ENCODE assay signal across 10 cellular contexts in genomic region chr15:26773485-26773877, GRCh38. TPM values are rescaled to one million over a fixed set of nuclear protein-coding genes. Genes with fewer than 3 reads are reported as not detected.
A peak's percentile ranks its signal among the peaks of the same experiment; 100 is the strongest.
DNase-seq lines count a peak whose midpoint lies in the region; ATAC-seq and TF ChIP-seq lines count a peak whose summit lies in the region.
"Had no signal": no experiment of that assay in that cellular context is flagged by ENCODE, and none has a peak within 500 bp of the region (broad histone marks: within the 10 kb centered on the region; RNA-seq: fewer than 3 reads in every experiment).

No MANE protein-coding gene starts in this region.

- H3K36me3 Mint-ChIP-seq in activated CD8-positive, alpha-beta T cell treated with anti-CD3 and anti-CD28 coated beads, Interleukin-2, amount 10 ng/mL, durations not matched to agents 7 days and 5 days (ENCODE audit: low read depth) = peaks cover 5% of the 10 kb centered on the region
- H3K36me3 Mint-ChIP-seq in activated CD8-positive, alpha-beta T cell treated with anti-CD3 and anti-CD28 coated beads for 36 hours (ENCODE audit: low read depth) = no peaks in the 10 kb centered on the region

- H3K9me3 ChIP-seq in SJCRH30 (replicated peaks) (no peaks in the 10 kb centered on the region), thoracic aorta (no peaks in the 10 kb centered on the region)

- H3K4me1 ChIP-seq in SJCRH30 = no peaks in the 10 kb centered on the region
- peaks cover 7 to 14% of the 10 kb centered on the region in 2 donors for H3K4me1 ChIP-seq in thoracic aorta (ENCODE audit: control insufficient read depth in 1 of 2, low read depth in 2 of 2)

- H3K4me1 Mint-ChIP-seq in activated CD8-positive, alpha-beta T cell treated with anti-CD3 and anti-CD28 coated beads, Interleukin-2, amount 10 ng/mL, durations not matched to agents 7 days and 5 days (ENCODE audit: low read depth) = peaks cover 2% of the 10 kb centered on the region
- H3K4me1 Mint-ChIP-seq in activated CD8-positive, alpha-beta T cell treated with anti-CD3 and anti-CD28 coated beads for 36 hours (ENCODE audit: low read depth) = peaks cover 2% of the 10 kb centered on the region
- H3K4me1 Mint-ChIP-seq: B cell had no signal

- H3K4me3 ChIP-seq in SJCRH30 (peak overlapping the region; percentile 62), thoracic aorta (peak overlapping the region; percentile 60)

- no peaks in the 10 kb centered on the region for H3K27me3 ChIP-seq in SJCRH30
- no peaks in the 10 kb centered on the region for H3K27me3 ChIP-seq in thoracic aorta (replicated peaks; ENCODE audit: insufficient read depth)

- ATAC-seq in activated CD8-positive, alpha-beta T cell treated with anti-CD3 and anti-CD28 coated beads, Interleukin-2, amount 10 ng/mL, durations not matched to agents 7 days and 5 days = no peak
- ATAC-seq in activated CD8-positive, alpha-beta T cell treated with anti-CD3 and anti-CD28 coated beads for 36 hours = no peak
- ATAC-seq in thoracic aorta (ENCODE audit: insufficient number of reproducible peaks, low FRiP score, low read depth) (no peak), HG03108 (IDR thresholded peaks at IDR 0.05; ENCODE audit: unreplicated experiment) (no peak)

- POLR2A ChIA-PET in activated CD8-positive, alpha-beta T cell treated with anti-CD3 and anti-CD28 coated beads, Interleukin-2, amount 10 ng/mL, durations not matched to agents 7 days and 5 days (lab: Charles Lee) = no interaction called here
- POLR2A ChIA-PET in activated CD8-positive, alpha-beta T cell treated with anti-CD3 and anti-CD28 coated beads for 36 hours (lab: Charles Lee) = no interaction called here

- peak overlapping the region; percentile 34 for H3K27ac Mint-ChIP-seq in activated CD8-positive, alpha-beta T cell treated with anti-CD3 and anti-CD28 coated beads, Interleukin-2, amount 10 ng/mL, durations not matched to agents 7 days and 5 days
- no peak overlapping the region for H3K27ac Mint-ChIP-seq in activated CD8-positive, alpha-beta T cell treated with anti-CD3 and anti-CD28 coated beads for 36 hours
- H3K27ac Mint-ChIP-seq: B cell had no signal

- H3K36me3 ChIP-seq in SJCRH30 (no peaks in the 10 kb centered on the region), thoracic aorta (no peaks in the 10 kb centered on the region)

- intact Hi-C loops in activated CD8-positive, alpha-beta T cell treated with anti-CD3 and anti-CD28 coated beads for 36 hours (cut with micrococcal nuclease) = no loop called here

- H3K27ac ChIP-seq in SJCRH30 = no peak overlapping the region
- H3K27ac ChIP-seq in thoracic aorta = no peak overlapping the region

- no peak for TF ChIP-seq CTCF in activated CD8-positive, alpha-beta T cell treated with anti-CD3 and anti-CD28 coated beads for 36 hours (IDR thresholded peaks at IDR 0.05)
- no peak for TF ChIP-seq CTCF in thoracic aorta (IDR thresholded peaks at IDR 0.05)

- H3K9me3 Mint-ChIP-seq in activated CD8-positive, alpha-beta T cell treated with anti-CD3 and anti-CD28 coated beads, Interleukin-2, amount 10 ng/mL, durations not matched to agents 7 days and 5 days (ENCODE audit: insufficient read depth) = peaks cover 8% of the 10 kb centered on the region
- H3K9me3 Mint-ChIP-seq in activated CD8-positive, alpha-beta T cell treated with anti-CD3 and anti-CD28 coated beads for 36 hours = peaks cover 2% of the 10 kb centered on the region

- peaks cover 16% of the 10 kb centered on the region for H3K27me3 Mint-ChIP-seq in activated CD8-positive, alpha-beta T cell treated with anti-CD3 and anti-CD28 coated beads, Interleukin-2, amount 10 ng/mL, durations not matched to agents 7 days and 5 days (ENCODE audit: low read depth)
- H3K27me3 Mint-ChIP-seq in activated CD8-positive, alpha-beta T cell treated with anti-CD3 and anti-CD28 coated beads for 36 hours = peaks cover 45% of the 10 kb centered on the region

- no peak overlapping the region for H3K4me3 Mint-ChIP-seq in activated CD8-positive, alpha-beta T cell treated with anti-CD3 and anti-CD28 coated beads, Interleukin-2, amount 10 ng/mL, durations not matched to agents 7 days and 5 days
- H3K4me3 Mint-ChIP-seq in activated CD8-positive, alpha-beta T cell treated with anti-CD3 and anti-CD28 coated beads for 36 hours = no peak overlapping the region
- H3K4me3 Mint-ChIP-seq: B cell had no signal

- DNase-seq in activated CD8-positive, alpha-beta T cell treated with anti-CD3 and anti-CD28 coated beads, Interleukin-2, amount 10 ng/mL, durations not matched to agents 7 days and 5 days = no peak
- DNase-seq in activated CD8-positive, alpha-beta T cell treated with anti-CD3 and anti-CD28 coated beads for 36 hours = no peak
- DNase-seq in SJCRH30 = peak; percentile 9 to 18
- peak; percentile 72 for DNase-seq in iPS-NIHi7 (ENCODE audit: extremely low spot score)
- DNase-seq in thoracic aorta (ENCODE audit: low spot score) = no peak
- no peak for DNase-seq in hippocampal formation (lab: John Stamatoyannopoulos, UW)
- DNase-seq in occipital lobe (lab: John Stamatoyannopoulos, UW) = no peak
- DNase-seq: T-helper 9 cell had no signal

- CTCF ChIA-PET in activated CD8-positive, alpha-beta T cell treated with anti-CD3 and anti-CD28 coated beads, Interleukin-2, amount 10 ng/mL, durations not matched to agents 7 days and 5 days (lab: Charles Lee) = no interaction called here
- CTCF ChIA-PET in activated CD8-positive, alpha-beta T cell treated with anti-CD3 and anti-CD28 coated beads for 36 hours (lab: Charles Lee) = no interaction called here

RNA-seq across cellular contexts. Expression of gene GABRB3, which starts 0.6 kb away (rescaled TPM):
- total RNA-seq in activated CD8-positive, alpha-beta T cell treated with anti-CD3 and anti-CD28 coated beads, Interleukin-2, amount 10 ng/mL, durations not matched to agents 7 days and 5 days = under 1 TPM; 0.11 to 0.13 TPM
- under 1 TPM in 1 of 2 experiments, not detected in 1; 0.16 TPM for total RNA-seq in activated CD8-positive, alpha-beta T cell treated with anti-CD3 and anti-CD28 coated beads for 36 hours
- total RNA-seq in SJCRH30 (2014; rRNA removed; shearing (Covaris generic)) = 5.2 and 6.1 TPM in 2 replicates
- 1 to 10 TPM in 1 of 2 donors, under 1 TPM in 1; 0.54 to 2.0 TPM for total RNA-seq in thoracic aorta
- total RNA-seq in occipital lobe = 124 TPM
- total RNA-seq: B cell had no signal

Comparison
In these comparisons a context has a peak if more than half of its experiments do, and no peak if none do; other contexts are left out.
1. DNase-seq: peak in SJCRH30 (2 of 2) and iPS-NIHi7 (single experiment); none in activated CD8-positive, alpha-beta T cell treated with anti-CD3 and anti-CD28 coated beads, Interleukin-2, amount 10 ng/mL, durations not matched to agents 7 days and 5 days (single experiment), activated CD8-positive, alpha-beta T cell treated with anti-CD3 and anti-CD28 coated beads for 36 hours (single experiment), thoracic aorta (single experiment), hippocampal formation (0 of 2) and occipital lobe (single experiment).
2. RNA of gene GABRB3, which starts 0.6 kb away (total RNA-seq): 124 TPM in occipital lobe (single experiment); 5.2 to 6.1 TPM in SJCRH30, 0.54 to 2.0 TPM in thoracic aorta, 0.16 TPM in activated CD8-positive, alpha-beta T cell treated with anti-CD3 and anti-CD28 coated beads for 36 hours and 0.11 to 0.13 TPM in activated CD8-positive, alpha-beta T cell treated with anti-CD3 and anti-CD28 coated beads, Interleukin-2, amount 10 ng/mL, durations not matched to agents 7 days and 5 days; every median in the first group is over 10 times any median in the second.